Comparison of ENCODE assay signal across 21 cellular contexts in genomic region chr2:18842836-18843235, GRCh38.
"Had no signal": no experiment of that assay in that cellular context is flagged by ENCODE, and none has a peak within 500 bp of the region (broad histone marks: within the 10 kb centered on the region; RNA-seq: fewer than 3 reads in every experiment).

No MANE protein-coding gene starts in this region.

- H3K9me3 ChIP-seq: esophagus squamous epithelium, gastroesophageal sphincter, heart left ventricle, left ventricle myocardium inferior, lower lobe of right lung had no signal

- H3K4me2 ChIP-seq: hepatocyte had no signal

- ATAC-seq: foreskin keratinocyte, gastroesophageal sphincter, left colon, left lobe of liver, lower lobe of right lung had no signal

- H3K27me3 ChIP-seq: dorsolateral prefrontal cortex, esophagus squamous epithelium, foreskin keratinocyte, gastroesophageal sphincter, heart left ventricle, hepatocyte had no signal

- H3K4me3 ChIP-seq: coronary artery, dorsolateral prefrontal cortex, esophagus squamous epithelium, gastroesophageal sphincter, heart left ventricle, hepatocyte, left ventricle myocardium inferior, lower lobe of right lung had no signal

- DNase-seq: dermis blood vessel endothelial cell; dorsolateral prefrontal cortex; effector CD4-positive, alpha-beta T cell; effector memory CD4-positive, alpha-beta T cell; esophagus squamous epithelium; foreskin keratinocyte; heart left ventricle; hypothalamus; immature natural killer cell; islet precursor cell; kidney; kidney glomerular epithelial cell; left colon; left ventricle myocardium inferior; lower lobe of right lung; mesendoderm; midbrain had no signal

- H3K4me1 ChIP-seq: foreskin keratinocyte, lower lobe of right lung had no signal

- H2AFZ ChIP-seq: hepatocyte had no signal

- H3K36me3 ChIP-seq: esophagus squamous epithelium, gastroesophageal sphincter, heart left ventricle, left ventricle myocardium inferior, lower lobe of right lung had no signal

- H3K27ac ChIP-seq: coronary artery, dorsolateral prefrontal cortex, esophagus squamous epithelium, foreskin keratinocyte, gastroesophageal sphincter, heart left ventricle, hepatocyte, left ventricle myocardium inferior, lower lobe of right lung had no signal
